In genomic region chr11:47998733-47999359, GRCh38 we compare ENCODE assay signal across 11 cellular contexts. TPM values are rescaled to one million over a fixed set of nuclear protein-coding genes. Genes with fewer than 3 reads are reported as not detected.
DNase-seq lines count a peak whose midpoint lies in the region; ATAC-seq and TF ChIP-seq lines count a peak whose summit lies in the region.
"Had no signal": no experiment of that assay in that cellular context is flagged by ENCODE, and none has a peak within 500 bp of the region (broad histone marks: within the 10 kb centered on the region; RNA-seq: fewer than 3 reads in every experiment).

No MANE protein-coding gene starts in this region.

- DNase-seq in activated naive CD4-positive, alpha-beta T cell treated with anti-CD3 and anti-CD28 coated beads, Interleukin-2, amount 50 U/mL, for 72 hours (ENCODE audit: low spot score in 2 of 2), result no peak
- DNase-seq in activated naive CD4-positive, alpha-beta T cell treated with anti-CD3 and anti-CD28 coated beads, Interleukin-2, amount 50 U/mL, for 16 hours, result no peak
- DNase-seq in activated B cell treated with CpG ODN at 0.5 μM for 24 hours (no peak), kidney tubule cell (ENCODE audit: low spot score) (peak; percentile 95), transverse colon (peak; percentile 56), NCI-H748 treated with DMSO at 0.1 percent for 48 hours (lab: John Stamatoyannopoulos, UW) (no peak), HuH-7 (ENCODE audit: low spot score) (no peak)
- DNase-seq: Kasumi-1 had no signal

- no peak overlapping the region for H3K4me3 Mint-ChIP-seq in activated B cell treated with CpG ODN at 0.5 μM for 24 hours

- no peaks in the 10 kb centered on the region for H3K9me3 ChIP-seq in transverse colon

- ATAC-seq in activated naive CD4-positive, alpha-beta T cell treated with anti-CD3 and anti-CD28 coated beads, Interleukin-2, amount 50 U/mL, for 72 hours, result no peak
- ATAC-seq in activated B cell treated with CpG ODN at 0.5 μM for 24 hours (ENCODE audit: low read depth) (no peak), GM18502 (IDR thresholded peaks at IDR 0.05; ENCODE audit: poor library complexity, unreplicated experiment) (no peak)
- ATAC-seq: esophagus mucosa had no signal

- peaks cover 0 to 7% of the 10 kb centered on the region in 2 donors for H3K36me3 Mint-ChIP-seq in activated naive CD4-positive, alpha-beta T cell treated with anti-CD3 and anti-CD28 coated beads, Interleukin-2, amount 50 U/mL, for 72 hours
- no peaks in the 10 kb centered on the region for H3K36me3 Mint-ChIP-seq in activated B cell treated with CpG ODN at 0.5 μM for 24 hours (ENCODE audit: low read depth)

- in situ Hi-C loops in transverse colon (cut with MboI; ENCODE audit: low pct_ligation_motif_present in 1 of 4, low pct_unique_long_range_greater_than_20kb in 1 of 4, low sequenced_read_pairs in 3 of 4), result no loop called here

- H3K4me3 ChIP-seq in transverse colon, result no peak overlapping the region

- H3K27me3 ChIP-seq in transverse colon, result no peaks in the 10 kb centered on the region

- TF ChIP-seq POLR2A in transverse colon (IDR thresholded peaks at IDR 0.05), result no peak

- intact Hi-C loops in activated B cell treated with CpG ODN at 0.5 μM for 24 hours (cut with micrococcal nuclease) (loop anchor here (2.0 kb wide), 1 partner anchor 18 kb away; the partner anchor contains the start of gene PTPRJ), transverse colon (cut with DNase I; ENCODE audit: low total_unique reads) (no loop called here)

- no peaks in the 10 kb centered on the region for H3K27me3 Mint-ChIP-seq in activated B cell treated with CpG ODN at 0.5 μM for 24 hours

- peak overlapping the region; percentile 36 to 97 for H3K27ac Mint-ChIP-seq in activated naive CD4-positive, alpha-beta T cell treated with anti-CD3 and anti-CD28 coated beads, Interleukin-2, amount 50 U/mL, for 72 hours
- H3K27ac Mint-ChIP-seq in activated B cell treated with CpG ODN at 0.5 μM for 24 hours, result peak overlapping the region; percentile 82

- peaks cover 70% of the 10 kb centered on the region for H3K4me1 Mint-ChIP-seq in activated B cell treated with CpG ODN at 0.5 μM for 24 hours

- peak overlapping the region; percentile 62 to 75 (median 66) for H3K27ac ChIP-seq in transverse colon
- H3K27ac ChIP-seq: C4-2B had no signal

- no peak for TF ChIP-seq EP300 in transverse colon (IDR thresholded peaks at IDR 0.05; ENCODE audit: low read depth)

- peaks cover 0 to 80% (median 20%) of the 10 kb centered on the region in 4 donors for H3K4me1 ChIP-seq in transverse colon

- POLR2A ChIA-PET in activated B cell treated with CpG ODN at 0.5 μM for 24 hours (lab: Charles Lee), result interaction anchor here (1.2 kb wide), 1 partner anchor 10 kb away, joined by 4 read pairs; no protein-coding TSS in a partner anchor

- WGBS in transverse colon (ENCODE audit: low coverage in 1 of 2), 2 donors, result 53% methylated on average over 2 of the region's 2 CpGs; no CpG with 5 or more reads in 1 of the 2 donors

- no peaks in the 10 kb centered on the region for H3K9me3 Mint-ChIP-seq in activated naive CD4-positive, alpha-beta T cell treated with anti-CD3 and anti-CD28 coated beads, Interleukin-2, amount 50 U/mL, for 72 hours
- no peaks in the 10 kb centered on the region for H3K9me3 Mint-ChIP-seq in activated B cell treated with CpG ODN at 0.5 μM for 24 hours

- CTCF ChIA-PET in activated B cell treated with CpG ODN at 0.5 μM for 24 hours (lab: Charles Lee), result no interaction called here

- no peaks in the 10 kb centered on the region for H3K36me3 ChIP-seq in transverse colon

- TF ChIP-seq CTCF in activated B cell treated with CpG ODN at 0.5 μM for 24 hours (IDR thresholded peaks at IDR 0.05), result no peak
- TF ChIP-seq CTCF in transverse colon (IDR thresholded peaks at IDR 0.05), result no peak

RNA-seq across cellular contexts. Expression of gene PTPRJ, which starts 18.5 kb away (rescaled TPM):
- 10 to 100 TPM; 23.6 to 26.5 TPM for total RNA-seq in activated naive CD4-positive, alpha-beta T cell treated with anti-CD3 and anti-CD28 coated beads, Interleukin-2, amount 50 U/mL, for 72 hours
- total RNA-seq in activated B cell treated with CpG ODN at 0.5 μM for 24 hours (18.8 and 19.2 TPM in 2 replicates), transverse colon (10 to 100 TPM; 25.3 to 40.8 (median 31.7) TPM)

Comparison
In these comparisons a context has a peak if more than half of its experiments do, and no peak if none do; other contexts are left out.
1. DNase-seq: peak in kidney tubule cell (single experiment) and transverse colon (single experiment); none in activated naive CD4-positive, alpha-beta T cell treated with anti-CD3 and anti-CD28 coated beads, Interleukin-2, amount 50 U/mL, for 72 hours (0 of 2), activated naive CD4-positive, alpha-beta T cell treated with anti-CD3 and anti-CD28 coated beads, Interleukin-2, amount 50 U/mL, for 16 hours (single experiment), activated B cell treated with CpG ODN at 0.5 μM for 24 hours (single experiment), NCI-H748 treated with DMSO at 0.1 percent for 48 hours (single experiment) and HuH-7 (single experiment).